Comparison of ENCODE assay signal across 8 cellular contexts in the genomic region with DNA sequence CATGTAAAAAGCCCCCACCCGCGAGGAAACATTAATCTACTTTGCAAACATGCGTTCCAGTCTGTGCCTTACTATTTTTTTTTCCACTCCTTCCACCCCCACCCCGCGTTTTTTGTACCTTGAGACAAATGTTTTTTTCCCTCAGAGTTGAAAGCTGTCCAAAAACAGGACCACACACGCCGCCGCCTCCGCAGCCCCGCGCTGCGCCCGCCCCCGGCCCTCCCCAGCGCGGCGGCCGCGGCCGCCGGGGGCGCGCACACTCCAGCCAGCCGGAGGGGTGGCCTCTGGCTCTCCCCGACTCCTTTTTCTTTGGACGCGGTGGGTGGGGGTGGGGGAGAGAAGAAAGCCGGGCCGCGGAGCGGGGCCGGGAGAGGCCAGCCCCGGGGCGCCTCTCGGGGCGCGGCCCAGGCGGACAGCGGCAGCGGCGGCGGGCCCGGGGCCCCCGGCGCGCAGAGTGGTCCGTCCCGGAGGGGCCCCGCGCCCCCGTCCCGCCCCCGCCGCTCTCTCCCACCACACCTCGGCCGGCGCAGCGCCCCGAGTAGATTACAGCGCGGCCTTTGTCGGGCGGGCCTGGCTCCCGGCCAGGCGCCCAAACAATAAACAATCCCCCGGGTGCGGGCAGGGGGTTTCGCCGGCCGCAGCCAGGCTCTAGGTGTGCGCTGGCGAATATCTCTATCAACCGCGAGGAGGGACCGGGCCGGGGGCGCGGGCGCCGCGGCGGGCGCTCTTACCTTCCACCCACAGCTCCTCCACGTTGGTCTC. TPM values are rescaled to one million over a fixed set of nuclear protein-coding genes. Genes with fewer than 3 reads are reported as not detected.
DNase-seq lines count a peak whose midpoint lies in the region; ATAC-seq and TF ChIP-seq lines count a peak whose summit lies in the region.

No MANE protein-coding gene starts in this region.

- H3K27ac ChIP-seq in aorta (ENCODE audit: low read depth in 1 of 2, low read length in 2 of 2) = peak overlapping the region; percentile 52 to 64

- no peaks in the 10 kb centered on the region for H3K9me3 ChIP-seq in aorta (ENCODE audit: control insufficient read depth, low read length)

- no peaks in the 10 kb centered on the region for H3K36me3 ChIP-seq in aorta (ENCODE audit: control insufficient read depth in 1 of 2, insufficient read depth in 2 of 2, low read length in 1 of 2)

- H3K27me3 Mint-ChIP-seq in activated T-cell treated with anti-CD3 and anti-CD28 coated beads, Interleukin-2, amount 50 U/mL, for 24 hours = peaks cover 3% of the 10 kb centered on the region
- peaks cover 0 to 18% of the 10 kb centered on the region in 2 donors for H3K27me3 Mint-ChIP-seq in natural killer cell (ENCODE audit: low read depth in 2 of 2)

- H3K4me3 Mint-ChIP-seq in activated T-cell treated with anti-CD3 and anti-CD28 coated beads, Interleukin-2, amount 50 U/mL, for 24 hours = peak overlapping the region; percentile 83
- H3K4me3 Mint-ChIP-seq in natural killer cell = peak overlapping the region; percentile 90

- H3K27ac Mint-ChIP-seq in activated T-cell treated with anti-CD3 and anti-CD28 coated beads, Interleukin-2, amount 50 U/mL, for 24 hours = peak overlapping the region; percentile 74
- peak overlapping the region; percentile 88 to 93 for H3K27ac Mint-ChIP-seq in natural killer cell

- no peaks in the 10 kb centered on the region for H3K4me1 ChIP-seq in aorta (ENCODE audit: control insufficient read depth in 1 of 2, insufficient read depth in 2 of 2, low read length in 2 of 2)

- DNase-seq in CMK (ENCODE audit: low read depth) (peak; percentile 29), NCI-H2029 (lab: John Stamatoyannopoulos, UW) (peak; percentile 55), fibroblast of mammary gland (ENCODE audit: low read depth) (peak; percentile 52), natural killer cell (peak; percentile 32), aorta (peak; percentile 56 to 82)
- DNase-seq in activated T-cell treated with anti-CD3 and anti-CD28 coated beads, Interleukin-2, amount 50 U/mL, for 24 hours = peak; percentile 65

- H3K9me3 Mint-ChIP-seq in activated T-cell treated with anti-CD3 and anti-CD28 coated beads, Interleukin-2, amount 50 U/mL, for 24 hours = no peaks in the 10 kb centered on the region
- H3K9me3 Mint-ChIP-seq in natural killer cell = no peaks in the 10 kb centered on the region

- TF ChIP-seq CTCF in fibroblast of mammary gland (conservative IDR thresholded peaks at IDR 0.05; ENCODE audit: control insufficient read depth, insufficient read depth, low read depth, low read length) = no peak
- no peak for TF ChIP-seq CTCF in natural killer cell (IDR thresholded peaks at IDR 0.05)

- intact Hi-C loops in natural killer cell (cut with micrococcal nuclease) (loop anchor here (1.0 to 10.0 kb wide), 5 partner anchors 12 to 909 kb away; a partner anchor contains a TSS), aorta (cut with DNase I) (loop anchor here in 1 of 2 donors (5.0 to 10.0 kb wide), 4 partner anchors 189 to 1541 kb away; a partner anchor contains a TSS)

- peak; percentile 27 for ATAC-seq in GM19467 (IDR thresholded peaks at IDR 0.05; ENCODE audit: unreplicated experiment)
- peak; percentile 10 to 26 (median 14) for ATAC-seq in natural killer cell
- no peak for ATAC-seq in aorta (ENCODE audit: low FRiP score)
- ATAC-seq in GM21526 (IDR thresholded peaks at IDR 0.05; ENCODE audit: low FRiP score, unreplicated experiment) = no peak

- H3K36me3 Mint-ChIP-seq in activated T-cell treated with anti-CD3 and anti-CD28 coated beads, Interleukin-2, amount 50 U/mL, for 24 hours (ENCODE audit: low read depth) = no peaks in the 10 kb centered on the region
- H3K36me3 Mint-ChIP-seq in natural killer cell = no peaks in the 10 kb centered on the region

- WGBS in aorta, 2 donors = 0 to 1% methylated on average over 67 to 84 of the region's 84 CpGs

- peaks cover 57% of the 10 kb centered on the region for H3K4me1 Mint-ChIP-seq in activated T-cell treated with anti-CD3 and anti-CD28 coated beads, Interleukin-2, amount 50 U/mL, for 24 hours (ENCODE audit: low read depth)
- peaks cover 61 to 69% of the 10 kb centered on the region in 2 donors for H3K4me1 Mint-ChIP-seq in natural killer cell

- H3K4me3 ChIP-seq in fibroblast of mammary gland (ENCODE audit: control insufficient read depth, low read depth, low read length) (peak overlapping the region; percentile 82), aorta (ENCODE audit: low read length in 2 of 2) (peak overlapping the region; percentile 46 to 89)

- no peaks in the 10 kb centered on the region for H3K27me3 ChIP-seq in aorta (ENCODE audit: control insufficient read depth in 1 of 2, insufficient read depth in 2 of 2, low read length in 1 of 2)

RNA-seq across cellular contexts. Expression of a gene that starts 10.9 kb away (rescaled TPM):
- 100 to 1,000 TPM in 1 of 3 donors, 10 to 100 TPM in 2; 60.9 to 127 (median 82.1) TPM for total RNA-seq in natural killer cell
- total RNA-seq in aorta = 10 to 100 TPM in 1 of 2 donors, 1 to 10 TPM in 1; 9.0 to 36.0 TPM
- polyA plus RNA-seq in aorta = 10 to 100 TPM in 1 of 2 donors, 1 to 10 TPM in 1; 5.1 to 11.0 TPM

Comparison
In these comparisons a context has a peak if more than half of its experiments do, and no peak if none do; other contexts are left out.
1. ATAC-seq: peak in GM19467 (single experiment) and natural killer cell (3 of 3); none in aorta (single experiment) and GM21526 (single experiment).
2. Peak in every context shown above with its lines, with median percentiles within 50 percentile points of each other: DNase-seq.